Comparison of ENCODE assay signal across 14 cellular contexts in the genomic region with DNA sequence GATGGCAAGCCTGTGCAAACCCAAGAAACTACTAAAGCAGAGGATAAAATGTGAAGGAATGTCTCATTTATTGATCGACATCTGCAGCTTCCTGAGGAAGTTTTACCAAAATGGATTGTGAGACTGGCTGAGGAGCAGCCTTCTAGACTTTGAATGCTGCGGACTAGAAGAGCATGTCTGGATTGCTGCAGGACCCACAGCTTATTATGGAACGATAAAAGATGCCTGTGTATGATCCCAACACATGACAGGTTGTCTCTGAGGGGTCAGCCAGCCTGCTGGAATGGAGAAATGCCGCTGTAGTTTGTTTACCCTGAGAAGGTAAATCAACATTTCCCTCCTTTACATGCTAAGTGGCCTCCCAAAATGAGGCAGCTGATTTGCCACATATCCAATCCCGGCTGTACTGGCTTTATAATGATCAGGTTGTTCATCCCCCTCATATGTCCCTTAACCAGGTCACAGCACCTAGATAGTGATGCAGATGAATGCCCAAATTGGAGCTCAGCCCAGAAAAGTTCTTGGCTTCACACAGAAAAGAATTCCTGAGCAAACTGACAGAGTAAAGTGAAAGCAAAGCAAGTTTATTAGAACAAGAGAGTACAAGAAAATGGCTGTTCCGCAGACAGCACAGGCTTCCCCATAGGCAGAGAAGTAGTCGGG.
DNase-seq lines count a peak whose midpoint lies in the region; ATAC-seq, FAIRE-seq and TF ChIP-seq lines count a peak whose summit lies in the region.
"Had no signal": no experiment of that assay in that cellular context is flagged by ENCODE, and none has a peak within 500 bp of the region (broad histone marks: within the 10 kb centered on the region; RNA-seq: fewer than 3 reads in every experiment).

No MANE protein-coding gene starts in this region.

- FAIRE-seq in astrocyte (lab: Jason Lieb, UNC) (no peak), pancreas (lab: Jason Lieb, UNC) (no peak)

- DNase-seq in Calu3: no peak
- DNase-seq in astrocyte (ENCODE audit: low read depth): peak; percentile 52
- peak; percentile 19 for DNase-seq in glomerular visceral epithelial cell (ENCODE audit: extremely low spot score)
- peak in 1 of 6 donors; percentile 3 for DNase-seq in pancreas
- DNase-seq in hippocampal formation (lab: John Stamatoyannopoulos, UW): no peak
- no peak for DNase-seq in transverse colon
- DNase-seq: NCI-H2029, NCI-H82, SIG-M5, uterus had no signal

- peak overlapping the region; percentile 12 for H3K9ac ChIP-seq in astrocyte (ENCODE audit: low read length)
- H3K9ac ChIP-seq: KMS-11 had no signal

- no peaks in the 10 kb centered on the region for H3K36me3 Mint-ChIP-seq in Calu3 (ENCODE audit: insufficient read depth, unreplicated experiment)
- no peaks in the 10 kb centered on the region for H3K36me3 Mint-ChIP-seq in astrocyte (ENCODE audit: low read depth, unreplicated experiment)

- in situ Hi-C loops in transverse colon (cut with MboI; ENCODE audit: low pct_ligation_motif_present in 1 of 4, low pct_unique_long_range_greater_than_20kb in 1 of 4, low sequenced_read_pairs in 3 of 4): no loop called here

- H2AFZ ChIP-seq in astrocyte (ENCODE audit: low read depth, low read length): peak overlapping the region; percentile 49

- no peaks in the 10 kb centered on the region for H3K9me3 ChIP-seq in astrocyte (ENCODE audit: insufficient read depth, low read depth, low read length)
- H3K9me3 ChIP-seq in pancreas: no peaks in the 10 kb centered on the region
- H3K9me3 ChIP-seq in transverse colon: no peaks in the 10 kb centered on the region
- H3K9me3 ChIP-seq: uterus had no signal

- ATAC-seq in pancreas (peak; percentile 20 to 68 (median 41)), HG03378 (IDR thresholded peaks at IDR 0.05; ENCODE audit: unreplicated experiment) (no peak), GM18511 (IDR thresholded peaks at IDR 0.05; ENCODE audit: unreplicated experiment) (no peak)

- H3K4me3 Mint-ChIP-seq in Calu3 (ENCODE audit: low read depth, unreplicated experiment) (peak overlapping the region; percentile 16), astrocyte (ENCODE audit: unreplicated experiment) (no peak overlapping the region)
- H3K4me3 Mint-ChIP-seq: central memory CD8-positive, alpha-beta T cell had no signal

- H3K4me3 ChIP-seq in astrocyte (ENCODE audit: insufficient read depth, low read depth, low read length) (peak overlapping the region; percentile 26), pancreas (no peak overlapping the region), transverse colon (no peak overlapping the region)
- H3K4me3 ChIP-seq: uterus had no signal

- H3K9me3 Mint-ChIP-seq in Calu3 (ENCODE audit: low read depth, unreplicated experiment) (no peaks in the 10 kb centered on the region), astrocyte (ENCODE audit: unreplicated experiment) (peaks cover 2% of the 10 kb centered on the region)
- H3K9me3 Mint-ChIP-seq: central memory CD8-positive, alpha-beta T cell had no signal

- TF ChIP-seq POLR2A in transverse colon (IDR thresholded peaks at IDR 0.05): no peak

- no TSS peak for BruUV-seq in Calu3 (replicated peaks; lab: Mats Ljungman, UMichigan)

- no peak overlapping the region for H3K27ac Mint-ChIP-seq in Calu3 (ENCODE audit: unreplicated experiment)
- H3K27ac Mint-ChIP-seq in astrocyte (ENCODE audit: unreplicated experiment): no peak overlapping the region

- H4K20me1 ChIP-seq in astrocyte (ENCODE audit: insufficient read depth, low read length): no peaks in the 10 kb centered on the region

- peak overlapping the region; percentile 74 for H3K4me2 ChIP-seq in astrocyte (ENCODE audit: low read length)
- H3K4me2 ChIP-seq: KMS-11 had no signal

- H3K79me2 ChIP-seq in astrocyte (ENCODE audit: insufficient read depth, low read length): no peaks in the 10 kb centered on the region

- WGBS in pancreas, 2 donors: 40 to 43% methylated on average over 7 of the region's 7 CpGs
- 79 to 80% methylated on average over 1 to 7 of the region's 7 CpGs for WGBS in transverse colon (ENCODE audit: low coverage in 1 of 2), 2 donors

- H3K36me3 ChIP-seq in astrocyte (ENCODE audit: insufficient read depth, low read length) (no peaks in the 10 kb centered on the region), pancreas (no peaks in the 10 kb centered on the region), transverse colon (no peaks in the 10 kb centered on the region)
- H3K36me3 ChIP-seq: uterus had no signal

- TF ChIP-seq EP300 in transverse colon (IDR thresholded peaks at IDR 0.05; ENCODE audit: low read depth): no peak

- H3K27me3 Mint-ChIP-seq in Calu3 (ENCODE audit: unreplicated experiment) (no peaks in the 10 kb centered on the region), astrocyte (ENCODE audit: low read depth, unreplicated experiment) (peaks cover 7% of the 10 kb centered on the region)

- peaks cover 16% of the 10 kb centered on the region for H3K4me1 Mint-ChIP-seq in Calu3 (ENCODE audit: low read depth, unreplicated experiment)
- peaks cover 3% of the 10 kb centered on the region for H3K4me1 Mint-ChIP-seq in astrocyte (ENCODE audit: low read depth, unreplicated experiment)
- H3K4me1 Mint-ChIP-seq: central memory CD8-positive, alpha-beta T cell had no signal

- intact Hi-C loops in Calu3 (cut with micrococcal nuclease; ENCODE audit: unreplicated experiment): no loop called here
- intact Hi-C loops in pancreas (cut with DNase I): no loop called here
- intact Hi-C loops in transverse colon (cut with DNase I; ENCODE audit: low total_unique reads): no loop called here

- H3K4me1 ChIP-seq in astrocyte (ENCODE audit: insufficient read depth, low read length): peaks cover 4% of the 10 kb centered on the region
- H3K4me1 ChIP-seq in pancreas: no peaks in the 10 kb centered on the region
- no peaks in the 10 kb centered on the region for H3K4me1 ChIP-seq in transverse colon
- H3K4me1 ChIP-seq: uterus had no signal

- no peak overlapping the region for H3K27ac ChIP-seq in astrocyte (ENCODE audit: low read depth, low read length)
- H3K27ac ChIP-seq in pancreas: peak overlapping the region in 1 of 4 donors; percentile 13
- H3K27ac ChIP-seq in transverse colon: no peak overlapping the region
- H3K27ac ChIP-seq: KMS-11, uterus had no signal

- CTCF ChIA-PET in Calu3 (lab: Charles Lee): interaction anchor here (1.0 to 1.2 kb wide), 2 partner anchors 14 to 18 kb away, joined by 3 read pairs; no protein-coding TSS in a partner anchor

- H3K27me3 ChIP-seq in astrocyte (ENCODE audit: insufficient read depth, low read length): no peaks in the 10 kb centered on the region
- no peaks in the 10 kb centered on the region for H3K27me3 ChIP-seq in pancreas
- no peaks in the 10 kb centered on the region for H3K27me3 ChIP-seq in transverse colon
- H3K27me3 ChIP-seq: uterus had no signal

- TF ChIP-seq CTCF in Calu3 (IDR thresholded peaks at IDR 0.05; ENCODE audit: unreplicated experiment) (no peak), astrocyte (IDR thresholded peaks at IDR 0.05; ENCODE audit: insufficient read depth, low read depth, low read length) (no peak), pancreas (IDR thresholded peaks at IDR 0.05) (no peak), transverse colon (IDR thresholded peaks at IDR 0.05) (no peak)

Comparison
In these comparisons a context has a peak if more than half of its experiments do, and no peak if none do; other contexts are left out.
1. DNase-seq: peak in astrocyte (single experiment) and glomerular visceral epithelial cell (single experiment); none in Calu3 (single experiment), hippocampal formation (0 of 2) and transverse colon (single experiment).
2. ATAC-seq: peak in pancreas (4 of 4); none in HG03378 (single experiment) and GM18511 (single experiment).